32 cellular contexts compared by ENCODE assay signal in genomic region chr11:70068345-70068744, GRCh38. TPM values are rescaled to one million over a fixed set of nuclear protein-coding genes. Genes with fewer than 3 reads are reported as not detected.
DNase-seq lines count a peak whose midpoint lies in the region; ATAC-seq, FAIRE-seq and TF ChIP-seq lines count a peak whose summit lies in the region.
"Had no signal": no experiment of that assay in that cellular context is flagged by ENCODE, and none has a peak within 500 bp of the region (broad histone marks: within the 10 kb centered on the region; RNA-seq: fewer than 3 reads in every experiment).

No MANE protein-coding gene starts in this region.

- H3K4ac ChIP-seq in H1 (replicated peaks; ENCODE audit: insufficient read length, low read depth, low read length), result peak overlapping the region; percentile 9

- H4K91ac ChIP-seq in H1 (replicated peaks; ENCODE audit: insufficient read length, low read length), result peak overlapping the region; percentile 29

- H2BK15ac ChIP-seq in H1 (ENCODE audit: low read length), result no peak overlapping the region

- H3K14ac ChIP-seq in H1 (ENCODE audit: insufficient read length), result no peak overlapping the region

- no peaks in the 10 kb centered on the region for H3K27me3 ChIP-seq in breast epithelium
- H3K27me3 ChIP-seq in H1 (replicated peaks in 1 of 4; ENCODE audit: control insufficient read depth in 3 of 4, extremely low read depth in 1 of 4, insufficient read depth in 3 of 4, low read length in 3 of 4), result peaks cover 0 to 7% (median 0%) of the 10 kb centered on the region in 4 experiments; a peak in 1 of 7 replicates
- H3K27me3 ChIP-seq in osteoblast (ENCODE audit: insufficient read depth, low read length), result peaks cover 34% of the 10 kb centered on the region

- no peaks in the 10 kb centered on the region for H4K20me1 ChIP-seq in H1 (replicated peaks in 1 of 2; ENCODE audit: control insufficient read depth in 1 of 2, insufficient read depth in 2 of 2, low read length in 2 of 2)
- no peaks in the 10 kb centered on the region for H4K20me1 ChIP-seq in osteoblast (ENCODE audit: insufficient read depth, low read length)

- no peak overlapping the region for H2AK5ac ChIP-seq in H1 (ENCODE audit: low read depth, low read length)

- H2AFZ ChIP-seq in H1 (ENCODE audit: low read length) (no peak overlapping the region), osteoblast (ENCODE audit: low read length) (no peak overlapping the region)

- peak overlapping the region; percentile 83 to 92 for H3K27ac ChIP-seq in breast epithelium
- no peak overlapping the region for H3K27ac ChIP-seq in H1 (ENCODE audit: low read depth, low read length)
- H3K27ac ChIP-seq in osteoblast (ENCODE audit: low read depth, low read length), result no peak overlapping the region
- H3K27ac ChIP-seq: skin epidermis, upper lobe of right lung had no signal

- no peak overlapping the region for H4K5ac ChIP-seq in H1 (ENCODE audit: insufficient read length, low read depth, low read length)

- intact Hi-C loops in breast epithelium (cut with DNase I; ENCODE audit: low total_unique reads) (loop anchor here (2.0 kb wide), 1 partner anchor 34 kb away; no protein-coding TSS in a partner anchor), MCF 10A (cut with micrococcal nuclease) (no loop called here)

- no peak overlapping the region for H3K27ac Mint-ChIP-seq in MCF 10A (ENCODE audit: low read depth, unreplicated experiment)
- H3K27ac Mint-ChIP-seq: activated CD8-positive, alpha-beta T cell treated with anti-CD3 and anti-CD28 coated beads, Interleukin-2, amount 10 ng/mL, durations not matched to agents 7 days and 5 days; activated naive CD8-positive, alpha-beta T cell treated with anti-CD3 and anti-CD28 coated beads for 36 hours; stimulated activated memory B cell treated with anti-CD40 and anti-IgM and Interleukin-4, amounts not matched to agents 10 μg/mL and 1 μg/mL and 100 μg/mL, for 72 hours; T-helper 17 cell had no signal

- H2BK120ac ChIP-seq in H1 (replicated peaks; ENCODE audit: low read depth, low read length), result no peak overlapping the region

- peaks cover 30% of the 10 kb centered on the region for H3K27me3 Mint-ChIP-seq in MCF 10A (ENCODE audit: insufficient read depth, unreplicated experiment)

- H3K4me3 Mint-ChIP-seq in MCF 10A (ENCODE audit: unreplicated experiment), result no peak overlapping the region
- H3K4me3 Mint-ChIP-seq: activated CD8-positive, alpha-beta T cell treated with anti-CD3 and anti-CD28 coated beads, Interleukin-2, amount 10 ng/mL, durations not matched to agents 7 days and 5 days; activated naive CD8-positive, alpha-beta T cell treated with anti-CD3 and anti-CD28 coated beads for 36 hours; activated T-cell treated with anti-CD3 and anti-CD28 coated beads, Interleukin-2, amount 50 U/mL, for 4 hours; CD4-positive, CD25-positive, alpha-beta regulatory T cell; stimulated activated memory B cell treated with anti-CD40 and anti-IgM and Interleukin-4, amounts not matched to agents 10 μg/mL and 1 μg/mL and 100 μg/mL, for 72 hours; T-helper 17 cell had no signal

- H2BK20ac ChIP-seq in H1 (ENCODE audit: low read length), result peak overlapping the region; percentile 86; the same call in 1 of the 2 replicates

- POLR2A ChIA-PET in MCF 10A (lab: Yijun Ruan, JAX), result no interaction called here
- POLR2A ChIA-PET in H1 (lab: Charles Lee; ENCODE audit: partially characterized antibody), result interaction anchor here (0.9 kb wide), 1 partner anchor 11 kb away, joined by 3 read pairs; no protein-coding TSS in a partner anchor

- FAIRE-seq in H1 (lab: Jason Lieb, UNC), result no peak
- FAIRE-seq: A204.1, bronchial epithelial cell, D721Med, GM19239, HepG2 had no signal

- no peak overlapping the region for H3K9ac ChIP-seq in H1 (replicated peaks in 1 of 4; ENCODE audit: extremely low read depth in 1 of 4, low read depth in 3 of 4, low read length in 3 of 4)

- H3K79me2 ChIP-seq in H1 (ENCODE audit: control insufficient read depth in 1 of 2, insufficient read depth in 2 of 2, low read length in 2 of 2), result no peaks in the 10 kb centered on the region
- no peaks in the 10 kb centered on the region for H3K79me2 ChIP-seq in osteoblast (ENCODE audit: insufficient read depth, low read length)

- no peaks in the 10 kb centered on the region for H3K36me3 Mint-ChIP-seq in MCF 10A (ENCODE audit: insufficient read depth, unreplicated experiment)
- H3K36me3 Mint-ChIP-seq: activated naive CD8-positive, alpha-beta T cell treated with anti-CD3 and anti-CD28 coated beads for 36 hours; CD4-positive, CD25-positive, alpha-beta regulatory T cell; stimulated activated memory B cell treated with anti-CD40 and anti-IgM and Interleukin-4, amounts not matched to agents 10 μg/mL and 1 μg/mL and 100 μg/mL, for 72 hours had no signal

- H3K4me1 ChIP-seq in breast epithelium (peaks cover 0 to 17% of the 10 kb centered on the region in 2 donors), H1 (replicated peaks in 1 of 4; ENCODE audit: control insufficient read depth in 3 of 4, insufficient read depth in 4 of 4, low read length in 3 of 4) (peaks cover 13 to 38% (median 16%) of the 10 kb centered on the region in 4 experiments), osteoblast (ENCODE audit: insufficient read depth, low read length) (no peaks in the 10 kb centered on the region)

- peak overlapping the region; percentile 71 for H3K18ac ChIP-seq in H1 (ENCODE audit: extremely low read depth, low read length)

- TF ChIP-seq POLR2A in breast epithelium (IDR thresholded peaks at IDR 0.05) (no peak), H1 (IDR thresholded peaks at IDR 0.05; ENCODE audit: control extremely low read depth in 1 of 2, low read depth in 2 of 2, low read length in 2 of 2) (no peak)

- H4K8ac ChIP-seq in H1 (ENCODE audit: extremely low read depth, insufficient read depth, low read length), result no peak overlapping the region

- peak overlapping the region; percentile 90; the same call in 1 of the 2 replicates for H2BK12ac ChIP-seq in H1 (ENCODE audit: low read depth, low read length)

- TF ChIP-seq CTCF in breast epithelium (IDR thresholded peaks at IDR 0.05) (no peak), MCF 10A (IDR thresholded peaks at IDR 0.05; ENCODE audit: unreplicated experiment) (no peak), H1 (IDR thresholded peaks at IDR 0.05; ENCODE audit: control extremely low read depth in 1 of 3, insufficient read depth in 1 of 3, low read depth in 1 of 3, low read length in 3 of 3) (no peak), osteoblast (IDR thresholded peaks at IDR 0.05; ENCODE audit: extremely low read depth, low read depth, low read length) (no peak)

- no TSS peak for BruUV-seq in MCF 10A (replicated peaks; lab: Mats Ljungman, UMichigan)

- H3K9me3 Mint-ChIP-seq in MCF 10A (ENCODE audit: unreplicated experiment), result no peaks in the 10 kb centered on the region
- H3K9me3 Mint-ChIP-seq: activated naive CD8-positive, alpha-beta T cell treated with anti-CD3 and anti-CD28 coated beads for 36 hours; activated T-cell treated with anti-CD3 and anti-CD28 coated beads, Interleukin-2, amount 50 U/mL, for 4 hours; CD4-positive, CD25-positive, alpha-beta regulatory T cell; stimulated activated memory B cell treated with anti-CD40 and anti-IgM and Interleukin-4, amounts not matched to agents 10 μg/mL and 1 μg/mL and 100 μg/mL, for 72 hours had no signal

- no peak for TF ChIP-seq EP300 in H1 (IDR thresholded peaks at IDR 0.05; ENCODE audit: borderline replicate concordance in 1 of 2, low read depth in 2 of 2, low read length in 2 of 2)

- no peak for ATAC-seq in GM21528 (IDR thresholded peaks at IDR 0.05; ENCODE audit: low FRiP score, unreplicated experiment)
- ATAC-seq: activated CD8-positive, alpha-beta T cell treated with anti-CD3 and anti-CD28 coated beads, Interleukin-2, amount 10 ng/mL, durations not matched to agents 7 days and 5 days; activated T-cell treated with anti-CD3 and anti-CD28 coated beads, Interleukin-2, amount 50 U/mL, for 4 hours; stimulated activated memory B cell treated with anti-CD40 and anti-IgM and Interleukin-4, amounts not matched to agents 10 μg/mL and 1 μg/mL and 100 μg/mL, for 72 hours; T-helper 17 cell; upper lobe of right lung had no signal

- H3K23me2 ChIP-seq in H1 (ENCODE audit: low read depth, low read length), result 0 out of 2 replicates have a peak, but pooled peaks cover 6% of the 10 kb centered on the region

- no peaks in the 10 kb centered on the region for H3K9me3 ChIP-seq in breast epithelium
- no peaks in the 10 kb centered on the region for H3K9me3 ChIP-seq in H1 (ENCODE audit: insufficient read depth in 2 of 2, low read depth in 1 of 2, low read length in 1 of 2)
- no peaks in the 10 kb centered on the region for H3K9me3 ChIP-seq in osteoblast (ENCODE audit: low read depth, low read length)
- H3K9me3 ChIP-seq: upper lobe of right lung had no signal

- TF ChIP-seq RAD21 in H1 (IDR thresholded peaks at IDR 0.05 in 1 of 2, conservative IDR thresholded peaks at IDR 0.05 in 1 of 2; ENCODE audit: low read depth in 2 of 2, low read length in 2 of 2), result no peak

- no peak overlapping the region for H3K4me3 ChIP-seq in breast epithelium
- H3K4me3 ChIP-seq in H1 (ENCODE audit: extremely low read depth in 1 of 4, insufficient read depth in 2 of 4, low read depth in 3 of 4, low read length in 4 of 4), result no peak overlapping the region
- H3K4me3 ChIP-seq in osteoblast (ENCODE audit: insufficient read depth, low read length), result no peak overlapping the region
- H3K4me3 ChIP-seq: skin epidermis, upper lobe of right lung had no signal

- H3K4me1 Mint-ChIP-seq in MCF 10A (ENCODE audit: insufficient read depth, unreplicated experiment), result peaks cover 12% of the 10 kb centered on the region
- H3K4me1 Mint-ChIP-seq: activated naive CD8-positive, alpha-beta T cell treated with anti-CD3 and anti-CD28 coated beads for 36 hours had no signal

- H3K79me1 ChIP-seq in H1 (ENCODE audit: low read depth, low read length), result no peaks in the 10 kb centered on the region

- DNase-seq in breast epithelium (ENCODE audit: low spot score in 2 of 2) (no peak), MCF 10A (ENCODE audit: unreplicated experiment) (no peak), H1 (ENCODE audit: low read depth in 1 of 2, low spot score in 2 of 2) (no peak), osteoblast (ENCODE audit: insufficient read length, low spot score, missing footprints) (peak; percentile 72), GF-D8 (lab: John Stamatoyannopoulos, UW) (no peak), activated T-cell treated with anti-CD3 and anti-CD28 coated beads for 4 hours (no peak)
- no peak for DNase-seq in activated CD4-positive, CD25-positive, alpha-beta regulatory T cell treated with anti-CD3 and anti-CD28 coated beads, Interleukin-2, amount 50 U/mL, for 72 hours
- DNase-seq: activated CD4-positive, alpha-beta T cell treated with anti-CD3 and anti-CD28 coated beads for 4 hours; activated CD8-positive, alpha-beta T cell treated with anti-CD3 and anti-CD28 coated beads, Interleukin-2, amount 10 ng/mL, durations not matched to agents 7 days and 5 days; activated gamma-delta T cell; activated naive CD8-positive, alpha-beta T cell treated with anti-CD3 and anti-CD28 coated beads for 36 hours; activated T-cell treated with anti-CD3 and anti-CD28 coated beads, Interleukin-2, amount 50 U/mL, for 4 hours; anterior cingulate cortex; CD4-positive, CD25-positive, alpha-beta regulatory T cell; Kasumi-1; NCI-H1436; NCI-H2081; NCI-H2227 treated with DMSO at 0.1 percent for 48 hours; nucleus accumbens; OCI-M1; substantia nigra; T-helper 17 cell; upper lobe of right lung had no signal

- no peak overlapping the region for H3K23ac ChIP-seq in H1 (ENCODE audit: insufficient read length)

- CTCF ChIA-PET in MCF 10A (lab: Yijun Ruan, JAX), result no interaction called here
- CTCF ChIA-PET in H1 (lab: Charles Lee; ENCODE audit: partially characterized antibody), result interaction anchor here (0.9 to 11.2 kb wide), 12 partner anchors 12 to 155 kb away, joined by 3 to 103 read pairs (median 6); no protein-coding TSS in a partner anchor

- WGBS in H1 (ENCODE audit: extremely low coverage in 1 of 2, insufficient coverage in 1 of 2, insufficient read length in 1 of 2, insufficient replicate concordance in 2 of 2, low coverage in 1 of 2, low lambda C conversion rate in 2 of 2, missing lambda C conversion rate in 1 of 2), 2 experiments, result 64% methylated on average over 6 of the region's 6 CpGs; no CpG with 5 or more reads in 1 of the 2 experiments

- no peak overlapping the region for H3K56ac ChIP-seq in H1 (replicated peaks; ENCODE audit: insufficient read length, low read depth, low read length)

- H3K36me3 ChIP-seq in breast epithelium (no peaks in the 10 kb centered on the region), H1 (ENCODE audit: control insufficient read depth in 2 of 4, insufficient read depth in 4 of 4, low read length in 3 of 4) (no peaks in the 10 kb centered on the region), osteoblast (ENCODE audit: insufficient read depth, low read length) (no peaks in the 10 kb centered on the region)
- H3K36me3 ChIP-seq: upper lobe of right lung had no signal

- H3K4me2 ChIP-seq in H1 (ENCODE audit: insufficient read depth in 1 of 2, low read depth in 2 of 2, low read length in 2 of 2), result peak overlapping the region in 1 of 2 experiments; percentile 30; a peak in 1 of 4 replicates
- H3K4me2 ChIP-seq in osteoblast (ENCODE audit: insufficient read depth, low read length), result no peak overlapping the region

- peak overlapping the region; percentile 71; the same call in 1 of the 2 replicates for H2BK5ac ChIP-seq in H1 (ENCODE audit: low read depth, low read length)

RNA-seq across cellular contexts. Expression of gene ANO1, which starts 9.8 kb away (rescaled TPM):
- total RNA-seq in breast epithelium (10 to 100 TPM in 2 of 3 donors, 1 to 10 TPM in 1; 3.7 to 95.0 (median 53.7) TPM), MCF 10A (2022) (not detected in 2 replicates), osteoblast (0.88 TPM in 1 of 2 replicates, not detected in the other)
- total RNA-seq in H1 (2021; fragmentation: NEBNext Ultra II Directional; extraction: Animal tissue kit (Norgen Biotek cat#: 25700)), result 4.3 and 5.0 TPM in 2 replicates
- 3.6 and 4.7 TPM in 2 replicates for polyA plus RNA-seq in H1 (2011; rRNA removed)
- polyA plus RNA-seq in H1 (2011; cell fraction: cytosol; rRNA removed), result 2.7 TPM
- polyA plus RNA-seq in H1 (2011; cell fraction: nucleus; rRNA removed), result 8.2 TPM
- polyA plus RNA-seq in H1 (2012, experiment 1 of 2), result 3.5 to 8.6 TPM (median 6.9 TPM) in 4 replicates
- 1.3 TPM for polyA plus RNA-seq in H1 (2012, experiment 2 of 2)
- 4.9 TPM for polyA plus RNA-seq in H1 (2013, experiment 1 of 2)
- polyA plus RNA-seq in H1 (2013, experiment 2 of 2), result 4.3 TPM
- polyA minus RNA-seq in H1 (2011; rRNA and poly(A)+ RNA removed), result 3.2 and 6.5 TPM in 2 replicates
- polyA minus RNA-seq in H1 (2011; cell fraction: cytosol; rRNA and poly(A)+ RNA removed), result 3.9 TPM
- polyA minus RNA-seq in H1 (2011; cell fraction: nucleus; rRNA and poly(A)+ RNA removed), result 6.7 TPM
- total RNA-seq: activated CD8-positive, alpha-beta T cell treated with anti-CD3 and anti-CD28 coated beads, Interleukin-2, amount 10 ng/mL, durations not matched to agents 7 days and 5 days; activated naive CD8-positive, alpha-beta T cell treated with anti-CD3 and anti-CD28 coated beads for 36 hours; CD4-positive, CD25-positive, alpha-beta regulatory T cell; HepG2; myocyte had no signal
- polyA plus RNA-seq: CD4-positive, CD25-positive, alpha-beta regulatory T cell; HepG2 had no signal

Comparison
In these comparisons a context has a peak if more than half of its experiments do, and no peak if none do; other contexts are left out.
1. H3K27ac ChIP-seq: peak in breast epithelium (2 of 2); none in H1 (single experiment) and osteoblast (single experiment).